In the genomic region with DNA sequence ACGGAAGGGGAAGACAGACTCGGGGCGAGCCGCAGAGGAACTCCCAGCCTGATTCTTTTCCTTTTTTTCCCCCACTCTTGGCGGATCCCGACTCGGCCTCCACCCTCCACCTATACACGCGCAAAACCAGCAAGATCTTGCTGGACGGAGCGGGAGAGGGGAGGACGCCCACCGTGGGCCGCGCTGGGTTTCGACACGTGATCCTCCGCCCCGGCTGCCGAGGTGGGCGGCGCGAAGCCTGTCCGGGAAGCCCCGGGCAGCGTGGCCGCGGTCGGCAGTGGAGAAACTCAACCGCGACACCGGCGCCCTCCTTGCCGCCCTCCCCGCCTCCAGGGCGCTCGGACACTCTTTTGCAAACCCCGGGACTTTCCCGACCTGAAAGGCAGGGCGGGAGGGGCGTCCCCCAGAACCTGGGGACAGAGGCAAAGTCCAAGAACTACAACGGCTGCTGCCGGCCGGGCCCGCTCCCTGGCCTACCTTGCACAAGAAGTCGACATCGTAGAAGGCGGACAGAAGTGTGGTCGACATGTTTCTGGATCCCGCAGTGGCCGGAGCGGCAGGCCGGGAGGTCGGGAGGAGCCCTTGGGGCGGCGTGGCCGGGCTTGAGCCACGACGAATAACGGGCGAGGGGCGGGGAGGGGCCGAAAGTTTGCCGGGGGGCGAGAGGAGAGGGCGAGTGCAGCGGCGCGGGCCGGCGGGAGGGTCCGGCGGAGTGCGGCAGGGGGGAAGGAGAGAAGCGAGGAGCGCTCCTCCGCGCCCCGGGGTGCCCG, we compare ENCODE assay signal across 1 cellular context.
TF ChIP-seq lines count a peak whose summit lies in the region.

No MANE protein-coding gene starts in this region.

TF ChIP-seq in HepG2, 621 proteins besides CTCF, POLR2A, EP300 and RAD21 (continued from another document and continues in another):
- TF ChIP-seq, protein P1, sequence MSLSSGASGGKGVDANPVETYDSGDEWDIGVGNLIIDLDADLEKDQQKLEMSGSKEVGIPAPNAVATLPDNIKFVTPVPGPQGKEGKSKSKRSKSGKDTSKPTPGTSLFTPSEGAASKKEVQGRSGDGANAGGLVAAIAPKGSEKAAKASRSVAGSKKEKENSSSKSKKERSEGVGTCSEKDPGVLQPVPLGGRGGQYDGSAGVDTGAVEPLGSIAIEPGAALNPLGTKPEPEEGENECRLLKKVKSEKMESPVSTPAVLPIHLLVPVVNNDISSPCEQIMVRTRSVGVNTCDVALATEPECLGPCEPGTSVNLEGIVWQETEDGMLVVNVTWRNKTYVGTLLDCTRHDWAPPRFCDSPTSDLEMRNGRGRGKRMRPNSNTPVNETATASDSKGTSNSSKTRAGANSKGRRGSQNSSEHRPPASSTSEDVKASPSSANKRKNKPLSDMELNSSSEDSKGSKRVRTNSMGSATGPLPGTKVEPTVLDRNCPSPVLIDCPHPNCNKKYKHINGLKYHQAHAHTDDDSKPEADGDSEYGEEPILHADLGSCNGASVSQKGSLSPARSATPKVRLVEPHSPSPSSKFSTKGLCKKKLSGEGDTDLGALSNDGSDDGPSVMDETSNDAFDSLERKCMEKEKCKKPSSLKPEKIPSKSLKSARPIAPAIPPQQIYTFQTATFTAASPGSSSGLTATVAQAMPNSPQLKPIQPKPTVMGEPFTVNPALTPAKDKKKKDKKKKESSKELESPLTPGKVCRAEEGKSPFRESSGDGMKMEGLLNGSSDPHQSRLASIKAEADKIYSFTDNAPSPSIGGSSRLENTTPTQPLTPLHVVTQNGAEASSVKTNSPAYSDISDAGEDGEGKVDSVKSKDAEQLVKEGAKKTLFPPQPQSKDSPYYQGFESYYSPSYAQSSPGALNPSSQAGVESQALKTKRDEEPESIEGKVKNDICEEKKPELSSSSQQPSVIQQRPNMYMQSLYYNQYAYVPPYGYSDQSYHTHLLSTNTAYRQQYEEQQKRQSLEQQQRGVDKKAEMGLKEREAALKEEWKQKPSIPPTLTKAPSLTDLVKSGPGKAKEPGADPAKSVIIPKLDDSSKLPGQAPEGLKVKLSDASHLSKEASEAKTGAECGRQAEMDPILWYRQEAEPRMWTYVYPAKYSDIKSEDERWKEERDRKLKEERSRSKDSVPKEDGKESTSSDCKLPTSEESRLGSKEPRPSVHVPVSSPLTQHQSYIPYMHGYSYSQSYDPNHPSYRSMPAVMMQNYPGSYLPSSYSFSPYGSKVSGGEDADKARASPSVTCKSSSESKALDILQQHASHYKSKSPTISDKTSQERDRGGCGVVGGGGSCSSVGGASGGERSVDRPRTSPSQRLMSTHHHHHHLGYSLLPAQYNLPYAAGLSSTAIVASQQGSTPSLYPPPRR (CRISPR knock-in tag; IDR thresholded peaks at IDR 0.05; ENCODE audit: borderline replicate concordance): no peak; the same call in 1 of the 2 replicates
- peak; percentile 48 for TF ChIP-seq ZMAT3 (CRISPR knock-in tag; conservative IDR thresholded peaks at IDR 0.05)
- TF ChIP-seq, protein P2, sequence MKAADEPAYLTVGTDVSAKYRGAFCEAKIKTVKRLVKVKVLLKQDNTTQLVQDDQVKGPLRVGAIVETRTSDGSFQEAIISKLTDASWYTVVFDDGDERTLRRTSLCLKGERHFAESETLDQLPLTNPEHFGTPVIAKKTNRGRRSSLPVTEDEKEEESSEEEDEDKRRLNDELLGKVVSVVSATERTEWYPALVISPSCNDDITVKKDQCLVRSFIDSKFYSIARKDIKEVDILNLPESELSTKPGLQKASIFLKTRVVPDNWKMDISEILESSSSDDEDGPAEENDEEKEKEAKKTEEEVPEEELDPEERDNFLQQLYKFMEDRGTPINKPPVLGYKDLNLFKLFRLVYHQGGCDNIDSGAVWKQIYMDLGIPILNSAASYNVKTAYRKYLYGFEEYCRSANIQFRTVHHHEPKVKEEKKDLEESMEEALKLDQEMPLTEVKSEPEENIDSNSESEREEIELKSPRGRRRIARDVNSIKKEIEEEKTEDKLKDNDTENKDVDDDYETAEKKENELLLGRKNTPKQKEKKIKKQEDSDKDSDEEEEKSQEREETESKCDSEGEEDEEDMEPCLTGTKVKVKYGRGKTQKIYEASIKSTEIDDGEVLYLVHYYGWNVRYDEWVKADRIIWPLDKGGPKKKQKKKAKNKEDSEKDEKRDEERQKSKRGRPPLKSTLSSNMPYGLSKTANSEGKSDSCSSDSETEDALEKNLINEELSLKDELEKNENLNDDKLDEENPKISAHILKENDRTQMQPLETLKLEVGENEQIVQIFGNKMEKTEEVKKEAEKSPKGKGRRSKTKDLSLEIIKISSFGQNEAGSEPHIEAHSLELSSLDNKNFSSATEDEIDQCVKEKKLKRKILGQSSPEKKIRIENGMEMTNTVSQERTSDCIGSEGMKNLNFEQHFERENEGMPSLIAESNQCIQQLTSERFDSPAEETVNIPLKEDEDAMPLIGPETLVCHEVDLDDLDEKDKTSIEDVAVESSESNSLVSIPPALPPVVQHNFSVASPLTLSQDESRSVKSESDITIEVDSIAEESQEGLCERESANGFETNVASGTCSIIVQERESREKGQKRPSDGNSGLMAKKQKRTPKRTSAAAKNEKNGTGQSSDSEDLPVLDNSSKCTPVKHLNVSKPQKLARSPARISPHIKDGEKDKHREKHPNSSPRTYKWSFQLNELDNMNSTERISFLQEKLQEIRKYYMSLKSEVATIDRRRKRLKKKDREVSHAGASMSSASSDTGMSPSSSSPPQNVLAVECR (CRISPR knock-in tag; IDR thresholded peaks at IDR 0.05; ENCODE audit: borderline replicate concordance): peak; percentile 56; the same call in 1 of the 2 replicates
- TF ChIP-seq HOXA3 (CRISPR knock-in tag; IDR thresholded peaks at IDR 0.05): 0 out of 2 replicates have a peak, but pooled peaks have one; percentile 3
- no peak for TF ChIP-seq SIX1 (CRISPR knock-in tag; IDR thresholded peaks at IDR 0.05; ENCODE audit: borderline replicate concordance)
- TF ChIP-seq, protein P3, sequence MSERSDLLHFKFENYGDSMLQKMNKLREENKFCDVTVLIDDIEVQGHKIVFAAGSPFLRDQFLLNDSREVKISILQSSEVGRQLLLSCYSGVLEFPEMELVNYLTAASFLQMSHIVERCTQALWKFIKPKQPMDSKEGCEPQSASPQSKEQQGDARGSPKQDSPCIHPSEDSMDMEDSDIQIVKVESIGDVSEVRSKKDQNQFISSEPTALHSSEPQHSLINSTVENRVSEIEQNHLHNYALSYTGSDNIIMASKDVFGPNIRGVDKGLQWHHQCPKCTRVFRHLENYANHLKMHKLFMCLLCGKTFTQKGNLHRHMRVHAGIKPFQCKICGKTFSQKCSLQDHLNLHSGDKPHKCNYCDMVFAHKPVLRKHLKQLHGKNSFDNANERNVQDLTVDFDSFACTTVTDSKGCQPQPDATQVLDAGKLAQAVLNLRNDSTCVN (CRISPR knock-in tag; IDR thresholded peaks at IDR 0.05; ENCODE audit: borderline replicate concordance): no peak; the same call in none of the 2 replicates
- TF ChIP-seq CEBPG (CRISPR knock-in tag; IDR thresholded peaks at IDR 0.05): no peak
- TF ChIP-seq CBX1 (IDR thresholded peaks at IDR 0.05; ENCODE audit: low read depth): no peak
- no peak for TF ChIP-seq MIXL1 (CRISPR knock-in tag; IDR thresholded peaks at IDR 0.05)
- TF ChIP-seq, protein P4, sequence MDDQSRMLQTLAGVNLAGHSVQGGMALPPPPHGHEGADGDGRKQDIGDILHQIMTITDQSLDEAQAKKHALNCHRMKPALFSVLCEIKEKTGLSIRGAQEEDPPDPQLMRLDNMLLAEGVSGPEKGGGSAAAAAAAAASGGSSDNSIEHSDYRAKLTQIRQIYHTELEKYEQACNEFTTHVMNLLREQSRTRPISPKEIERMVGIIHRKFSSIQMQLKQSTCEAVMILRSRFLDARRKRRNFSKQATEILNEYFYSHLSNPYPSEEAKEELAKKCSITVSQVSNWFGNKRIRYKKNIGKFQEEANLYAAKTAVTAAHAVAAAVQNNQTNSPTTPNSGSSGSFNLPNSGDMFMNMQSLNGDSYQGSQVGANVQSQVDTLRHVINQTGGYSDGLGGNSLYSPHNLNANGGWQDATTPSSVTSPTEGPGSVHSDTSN (CRISPR knock-in tag; IDR thresholded peaks at IDR 0.05; ENCODE audit: borderline replicate concordance): no peak
- no peak for TF ChIP-seq NCOA5 (CRISPR knock-in tag; IDR thresholded peaks at IDR 0.05)
- peak; percentile 74 for TF ChIP-seq SALL1 (CRISPR knock-in tag; IDR thresholded peaks at IDR 0.05)
- TF ChIP-seq, protein P5, sequence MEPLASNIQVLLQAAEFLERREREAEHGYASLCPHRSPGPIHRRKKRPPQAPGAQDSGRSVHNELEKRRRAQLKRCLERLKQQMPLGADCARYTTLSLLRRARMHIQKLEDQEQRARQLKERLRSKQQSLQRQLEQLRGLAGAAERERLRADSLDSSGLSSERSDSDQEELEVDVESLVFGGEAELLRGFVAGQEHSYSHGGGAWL (CRISPR knock-in tag; IDR thresholded peaks at IDR 0.05): peak; percentile 71
- TF ChIP-seq ZNF451 (CRISPR knock-in tag; IDR thresholded peaks at IDR 0.05): no peak; the same call in 1 of the 2 replicates
- TF ChIP-seq, protein P6, sequence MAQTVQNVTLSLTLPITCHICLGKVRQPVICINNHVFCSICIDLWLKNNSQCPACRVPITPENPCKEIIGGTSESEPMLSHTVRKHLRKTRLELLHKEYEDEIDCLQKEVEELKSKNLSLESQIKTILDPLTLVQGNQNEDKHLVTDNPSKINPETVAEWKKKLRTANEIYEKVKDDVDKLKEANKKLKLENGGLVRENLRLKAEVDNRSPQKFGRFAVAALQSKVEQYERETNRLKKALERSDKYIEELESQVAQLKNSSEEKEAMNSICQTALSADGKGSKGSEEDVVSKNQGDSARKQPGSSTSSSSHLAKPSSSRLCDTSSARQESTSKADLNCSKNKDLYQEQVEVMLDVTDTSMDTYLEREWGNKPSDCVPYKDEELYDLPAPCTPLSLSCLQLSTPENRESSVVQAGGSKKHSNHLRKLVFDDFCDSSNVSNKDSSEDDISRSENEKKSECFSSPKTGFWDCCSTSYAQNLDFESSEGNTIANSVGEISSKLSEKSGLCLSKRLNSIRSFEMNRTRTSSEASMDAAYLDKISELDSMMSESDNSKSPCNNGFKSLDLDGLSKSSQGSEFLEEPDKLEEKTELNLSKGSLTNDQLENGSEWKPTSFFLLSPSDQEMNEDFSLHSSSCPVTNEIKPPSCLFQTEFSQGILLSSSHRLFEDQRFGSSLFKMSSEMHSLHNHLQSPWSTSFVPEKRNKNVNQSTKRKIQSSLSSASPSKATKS (CRISPR knock-in tag; IDR thresholded peaks at IDR 0.05): no peak
- TF ChIP-seq SOX6 (IDR thresholded peaks at IDR 0.05): no peak
- no peak; the same call in 1 of the 2 replicates for TF ChIP-seq SOX6 (CRISPR knock-in tag; IDR thresholded peaks at IDR 0.05)
- TF ChIP-seq, protein P7, sequence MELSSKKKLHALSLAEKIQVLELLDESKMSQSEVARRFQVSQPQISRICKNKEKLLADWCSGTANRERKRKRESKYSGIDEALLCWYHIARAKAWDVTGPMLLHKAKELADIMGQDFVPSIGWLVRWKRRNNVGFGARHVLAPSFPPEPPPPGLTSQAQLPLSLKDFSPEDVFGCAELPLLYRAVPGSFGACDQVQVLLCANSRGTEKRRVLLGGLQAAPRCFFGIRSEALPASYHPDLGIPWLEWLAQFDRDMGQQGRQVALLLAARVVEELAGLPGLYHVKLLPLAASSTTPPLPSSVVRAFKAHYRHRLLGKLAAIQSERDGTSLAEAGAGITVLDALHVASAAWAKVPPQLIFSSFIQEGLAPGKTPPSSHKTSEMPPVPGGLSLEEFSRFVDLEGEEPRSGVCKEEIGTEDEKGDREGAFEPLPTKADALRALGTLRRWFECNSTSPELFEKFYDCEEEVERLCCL (CRISPR knock-in tag; IDR thresholded peaks at IDR 0.05; ENCODE audit: borderline replicate concordance): no peak
- TF ChIP-seq KLF12 (CRISPR knock-in tag; IDR thresholded peaks at IDR 0.05; ENCODE audit: borderline replicate concordance): no peak
- 0 out of 2 replicates have a peak, but pooled peaks have one; percentile 76 for TF ChIP-seq ZNF224 (CRISPR knock-in tag; IDR thresholded peaks at IDR 0.05)
- TF ChIP-seq SIN3A (IDR thresholded peaks at IDR 0.05; ENCODE audit: borderline replicate concordance, low read depth, low read length): 0 out of 2 replicates have a peak, but pooled peaks have one; percentile 6
- 0 out of 2 replicates have a peak, but pooled peaks have one; percentile 4 for TF ChIP-seq ZBTB38 (CRISPR knock-in tag; IDR thresholded peaks at IDR 0.05)
- no peak for TF ChIP-seq ZNF383 (CRISPR knock-in tag; IDR thresholded peaks at IDR 0.05; ENCODE audit: borderline replicate concordance)
- 0 out of 2 replicates have a peak, but pooled peaks have one; percentile 13 for TF ChIP-seq ZNF343 (CRISPR knock-in tag; IDR thresholded peaks at IDR 0.05)
- TF ChIP-seq, protein P8, sequence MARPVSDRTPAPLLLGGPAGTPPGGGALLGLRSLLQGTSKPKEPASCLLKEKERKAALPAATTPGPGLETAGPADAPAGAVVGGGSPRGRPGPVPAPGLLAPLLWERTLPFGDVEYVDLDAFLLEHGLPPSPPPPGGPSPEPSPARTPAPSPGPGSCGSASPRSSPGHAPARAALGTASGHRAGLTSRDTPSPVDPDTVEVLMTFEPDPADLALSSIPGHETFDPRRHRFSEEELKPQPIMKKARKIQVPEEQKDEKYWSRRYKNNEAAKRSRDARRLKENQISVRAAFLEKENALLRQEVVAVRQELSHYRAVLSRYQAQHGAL (CRISPR knock-in tag; IDR thresholded peaks at IDR 0.05; ENCODE audit: not compliant biosample characterization): peak; percentile 31
- no peak for TF ChIP-seq ZBTB3 (CRISPR knock-in tag; IDR thresholded peaks at IDR 0.05; ENCODE audit: borderline replicate concordance, low read depth)
- no peak for TF ChIP-seq PHB2 (IDR thresholded peaks at IDR 0.05; ENCODE audit: partially characterized antibody)
- TF ChIP-seq ZNF225 (CRISPR knock-in tag; IDR thresholded peaks at IDR 0.05): peak; percentile 19; the same call in 1 of the 2 replicates
- TF ChIP-seq TBX3 (IDR thresholded peaks at IDR 0.05; ENCODE audit: borderline replicate concordance): no peak; the same call in 1 of the 2 replicates
- TF ChIP-seq, protein P9, sequence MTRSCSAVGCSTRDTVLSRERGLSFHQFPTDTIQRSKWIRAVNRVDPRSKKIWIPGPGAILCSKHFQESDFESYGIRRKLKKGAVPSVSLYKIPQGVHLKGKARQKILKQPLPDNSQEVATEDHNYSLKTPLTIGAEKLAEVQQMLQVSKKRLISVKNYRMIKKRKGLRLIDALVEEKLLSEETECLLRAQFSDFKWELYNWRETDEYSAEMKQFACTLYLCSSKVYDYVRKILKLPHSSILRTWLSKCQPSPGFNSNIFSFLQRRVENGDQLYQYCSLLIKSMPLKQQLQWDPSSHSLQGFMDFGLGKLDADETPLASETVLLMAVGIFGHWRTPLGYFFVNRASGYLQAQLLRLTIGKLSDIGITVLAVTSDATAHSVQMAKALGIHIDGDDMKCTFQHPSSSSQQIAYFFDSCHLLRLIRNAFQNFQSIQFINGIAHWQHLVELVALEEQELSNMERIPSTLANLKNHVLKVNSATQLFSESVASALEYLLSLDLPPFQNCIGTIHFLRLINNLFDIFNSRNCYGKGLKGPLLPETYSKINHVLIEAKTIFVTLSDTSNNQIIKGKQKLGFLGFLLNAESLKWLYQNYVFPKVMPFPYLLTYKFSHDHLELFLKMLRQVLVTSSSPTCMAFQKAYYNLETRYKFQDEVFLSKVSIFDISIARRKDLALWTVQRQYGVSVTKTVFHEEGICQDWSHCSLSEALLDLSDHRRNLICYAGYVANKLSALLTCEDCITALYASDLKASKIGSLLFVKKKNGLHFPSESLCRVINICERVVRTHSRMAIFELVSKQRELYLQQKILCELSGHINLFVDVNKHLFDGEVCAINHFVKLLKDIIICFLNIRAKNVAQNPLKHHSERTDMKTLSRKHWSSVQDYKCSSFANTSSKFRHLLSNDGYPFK (CRISPR knock-in tag; IDR thresholded peaks at IDR 0.05; ENCODE audit: borderline replicate concordance): peak; percentile 55
- TF ChIP-seq ZNF674 (CRISPR knock-in tag; IDR thresholded peaks at IDR 0.05; ENCODE audit: low read depth): 0 out of 2 replicates have a peak, but pooled peaks have one; percentile 12
- TF ChIP-seq ZNF430 (CRISPR knock-in tag; IDR thresholded peaks at IDR 0.05): no peak; the same call in none of the 2 replicates
- TF ChIP-seq ZNF678 (CRISPR knock-in tag; IDR thresholded peaks at IDR 0.05): no peak; the same call in 1 of the 2 replicates
- TF ChIP-seq ZNF589 (CRISPR knock-in tag; conservative IDR thresholded peaks at IDR 0.05): no peak
- peak; percentile 84 for TF ChIP-seq RBM39 (IDR thresholded peaks at IDR 0.05; ENCODE audit: low read depth, low read length, poor library complexity, severe bottlenecking)
- peak; percentile 82; the same call in 1 of the 2 replicates for TF ChIP-seq MLLT10 (CRISPR knock-in tag; IDR thresholded peaks at IDR 0.05)
